ENCODE assay signal across 11 cellular contexts in the genomic region with DNA sequence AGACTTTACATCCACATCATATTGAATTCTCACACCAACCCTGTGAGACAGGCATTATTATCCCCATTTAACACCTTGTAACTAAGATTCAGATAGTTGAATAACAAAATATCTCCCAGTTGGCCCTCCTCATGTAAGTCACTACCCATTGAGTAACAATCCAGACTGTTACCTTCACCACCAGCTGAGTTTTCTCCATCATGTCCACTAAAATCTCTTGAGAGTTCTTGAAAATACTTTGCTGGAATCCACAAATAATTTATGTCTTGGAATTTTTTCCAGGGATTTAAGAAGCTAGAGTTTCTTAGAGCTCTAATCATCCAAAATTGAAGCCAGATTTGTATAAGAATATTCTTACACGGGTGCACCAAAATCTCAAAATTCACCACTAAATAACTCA.
"Had no signal": no experiment of that assay in that cellular context is flagged by ENCODE, and none has a peak within 500 bp of the region (broad histone marks: within the 10 kb centered on the region; RNA-seq: fewer than 3 reads in every experiment).

No MANE protein-coding gene starts in this region.

- H3K36me3 Mint-ChIP-seq: activated naive CD4-positive, alpha-beta T cell treated with anti-CD3 and anti-CD28 coated beads, Interleukin-2, amount 50 U/mL, for 72 hours had no signal

- H3K4me3 Mint-ChIP-seq: effector memory CD8-positive, alpha-beta T cell; nephron progenitor cell; type B pancreatic cell had no signal

- DNase-seq: activated CD4-positive, alpha-beta T cell treated with anti-CD3 and anti-CD28 coated beads for 1 hour; activated gamma-delta T cell treated with Interleukin-2 at 50 U/mL for 16 hours; effector memory CD8-positive, alpha-beta T cell; left cardiac atrium; lower lobe of right lung; nephron progenitor cell; posterior cingulate gyrus; testis; WERI-Rb-1 had no signal

- H3K9me3 Mint-ChIP-seq: activated naive CD4-positive, alpha-beta T cell treated with anti-CD3 and anti-CD28 coated beads, Interleukin-2, amount 50 U/mL, for 72 hours; effector memory CD8-positive, alpha-beta T cell; type B pancreatic cell had no signal

- H3K27ac Mint-ChIP-seq: activated naive CD4-positive, alpha-beta T cell treated with anti-CD3 and anti-CD28 coated beads, Interleukin-2, amount 50 U/mL, for 72 hours; effector memory CD8-positive, alpha-beta T cell; nephron progenitor cell; type B pancreatic cell had no signal

- H3K27me3 Mint-ChIP-seq: effector memory CD8-positive, alpha-beta T cell; type B pancreatic cell had no signal

- ATAC-seq: activated naive CD4-positive, alpha-beta T cell treated with anti-CD3 and anti-CD28 coated beads, Interleukin-2, amount 50 U/mL, for 72 hours; effector memory CD8-positive, alpha-beta T cell; lower lobe of right lung had no signal
